1 cellular context compared by ENCODE assay signal in genomic region chr5:149711338-149711737, GRCh38.
TF ChIP-seq lines count a peak whose summit lies in the region.

No MANE protein-coding gene starts in this region.

TF ChIP-seq in H1, 55 proteins besides CTCF, POLR2A, EP300 and RAD21 (continued from another document):
- no peak for TF ChIP-seq SIN3A (conservative IDR thresholded peaks at IDR 0.05 in 1 of 2, IDR thresholded peaks at IDR 0.05 in 1 of 2; ENCODE audit: low read depth in 1 of 2, low read length in 2 of 2)
- TF ChIP-seq CBX5 (IDR thresholded peaks at IDR 0.05; ENCODE audit: low read depth, low read length) = no peak
- no peak for TF ChIP-seq TAF1 (IDR thresholded peaks at IDR 0.05; ENCODE audit: low read depth, low read length)
- no peak for TF ChIP-seq SP1 (IDR thresholded peaks at IDR 0.05; ENCODE audit: low read depth, low read length)
- TF ChIP-seq NRF1 (IDR thresholded peaks at IDR 0.05; ENCODE audit: low read depth, low read length) = no peak
- TF ChIP-seq KDM4A (IDR thresholded peaks at IDR 0.05; ENCODE audit: low read depth, low read length, severe bottlenecking) = no peak
- TF ChIP-seq RBBP5 (IDR thresholded peaks at IDR 0.05; ENCODE audit: borderline replicate concordance, low read depth, low read length) = no peak
- no peak for TF ChIP-seq JUND (IDR thresholded peaks at IDR 0.05; ENCODE audit: low read length)
- TF ChIP-seq TBP (IDR thresholded peaks at IDR 0.05; ENCODE audit: low read depth, low read length) = no peak
- TF ChIP-seq CHD1 (IDR thresholded peaks at IDR 0.05; ENCODE audit: low read depth, low read length) = no peak
- no peak for TF ChIP-seq HDAC6 (IDR thresholded peaks at IDR 0.05; ENCODE audit: low read depth, low read length)
- no peak for TF ChIP-seq MAX (IDR thresholded peaks at IDR 0.05)
- TF ChIP-seq YY1 (IDR thresholded peaks at IDR 0.05; ENCODE audit: low read depth, low read length) = no peak
- TF ChIP-seq CHD7 (IDR thresholded peaks at IDR 0.05; ENCODE audit: insufficient replicate concordance, low read length) = no peak
